ENCODE assay signal across 8 cellular contexts in the genomic region with DNA sequence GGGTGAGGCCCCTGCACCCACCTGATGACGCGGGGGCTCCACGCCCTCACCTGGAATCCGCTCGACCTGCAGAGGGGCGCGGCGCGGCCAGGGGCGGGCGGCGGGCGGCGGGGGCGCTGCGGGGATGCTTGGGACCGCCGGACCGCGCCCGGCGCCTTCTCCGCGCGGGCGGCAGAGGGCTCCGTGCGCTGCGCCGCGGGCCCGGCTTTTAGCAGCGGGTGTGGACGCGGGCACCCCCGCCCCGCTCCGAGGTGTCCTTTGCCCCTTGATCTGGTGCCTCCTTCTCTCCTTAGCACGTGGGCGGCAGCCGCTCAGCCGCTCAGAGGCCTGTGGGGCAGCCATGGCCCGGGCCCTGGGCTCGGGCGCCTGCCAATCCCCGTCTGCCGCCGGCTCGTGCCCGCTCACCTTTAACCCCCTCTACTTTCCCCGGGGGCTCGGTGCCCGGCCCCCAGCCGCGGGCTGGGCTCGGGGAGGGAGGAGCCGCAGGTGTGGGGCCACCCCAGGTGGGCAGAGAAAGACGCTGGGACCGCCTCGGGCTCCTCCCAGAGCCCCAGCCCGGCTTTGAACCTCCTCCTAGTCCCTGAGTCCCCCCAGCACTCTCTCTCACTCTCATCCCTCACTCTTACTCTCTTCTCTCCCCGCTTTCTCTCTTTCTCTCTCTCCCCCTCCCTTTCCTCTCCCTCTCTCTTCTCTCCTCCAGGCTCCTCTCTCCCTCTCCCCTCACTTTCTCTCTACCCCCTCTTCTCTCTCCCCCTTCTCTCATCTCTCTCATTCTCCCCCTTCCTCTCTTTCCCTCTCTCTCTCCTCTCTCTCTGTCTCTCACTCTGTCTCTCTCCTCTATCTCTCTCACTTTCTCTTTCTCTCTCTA. TPM values are rescaled to one million over a fixed set of nuclear protein-coding genes. Genes with fewer than 3 reads are reported as not detected.
A peak's percentile ranks its signal among the peaks of the same experiment; 100 is the strongest.
DNase-seq lines count a peak whose midpoint lies in the region; ATAC-seq, FAIRE-seq and TF ChIP-seq lines count a peak whose summit lies in the region.

No MANE protein-coding gene starts in this region.

- H2BK120ac ChIP-seq in H1 (replicated peaks; ENCODE audit: low read depth, low read length): no peak overlapping the region

- TF ChIP-seq RAD21 in H1 (IDR thresholded peaks at IDR 0.05 in 1 of 2, conservative IDR thresholded peaks at IDR 0.05 in 1 of 2; ENCODE audit: low read depth in 2 of 2, low read length in 2 of 2): peak in 1 of 2 experiments; percentile 13; a peak in 1 of 4 replicates

- peak overlapping the region; percentile 46 to 87 for H3K4me2 ChIP-seq in H1 (ENCODE audit: insufficient read depth in 1 of 2, low read depth in 2 of 2, low read length in 2 of 2)

- FAIRE-seq in H1 (lab: Jason Lieb, UNC): no peak

- H3K4ac ChIP-seq in H1 (replicated peaks; ENCODE audit: insufficient read length, low read depth, low read length): no peak overlapping the region

- no peaks in the 10 kb centered on the region for H3K79me1 ChIP-seq in H1 (ENCODE audit: low read depth, low read length)

- peak overlapping the region; percentile 39 to 74 (median 73) for H3K4me3 Mint-ChIP-seq in nephron

- peaks cover 0 to 30% (median 25%) of the 10 kb centered on the region in 4 experiments; a peak in 6 of 7 replicates for H3K27me3 ChIP-seq in H1 (replicated peaks in 1 of 4; ENCODE audit: control insufficient read depth in 3 of 4, extremely low read depth in 1 of 4, insufficient read depth in 3 of 4, low read length in 3 of 4)

- H3K9ac ChIP-seq in H1 (replicated peaks in 1 of 4; ENCODE audit: extremely low read depth in 1 of 4, low read depth in 3 of 4, low read length in 3 of 4): peak overlapping the region in 1 of 4 experiments; percentile 40; a peak in 2 of 7 replicates

- no peaks in the 10 kb centered on the region for H3K36me3 ChIP-seq in H1 (ENCODE audit: control insufficient read depth in 2 of 4, insufficient read depth in 4 of 4, low read length in 3 of 4)

- peak overlapping the region; percentile 7; the same call in 1 of the 2 replicates for H2AFZ ChIP-seq in H1 (ENCODE audit: low read length)

- no peak overlapping the region for H3K27ac Mint-ChIP-seq in nephron

- no peak for TF ChIP-seq EP300 in H1 (IDR thresholded peaks at IDR 0.05; ENCODE audit: borderline replicate concordance in 1 of 2, low read depth in 2 of 2, low read length in 2 of 2)

- peak in 1 of 3 experiments; percentile 15; a peak in 1 of 4 replicates for TF ChIP-seq CTCF in H1 (IDR thresholded peaks at IDR 0.05; ENCODE audit: control extremely low read depth in 1 of 3, insufficient read depth in 1 of 3, low read depth in 1 of 3, low read length in 3 of 3)
- TF ChIP-seq CTCF in nephron (IDR thresholded peaks at IDR 0.05; ENCODE audit: unreplicated experiment in 3 of 3): peak in 1 of 3 experiments; percentile 7

- H3K23me2 ChIP-seq in H1 (ENCODE audit: low read depth, low read length): peaks cover 8% of the 10 kb centered on the region; the same call in 1 of the 2 replicates

- no peak overlapping the region for H3K56ac ChIP-seq in H1 (replicated peaks; ENCODE audit: insufficient read length, low read depth, low read length)

- H3K18ac ChIP-seq in H1 (ENCODE audit: extremely low read depth, low read length): no peak overlapping the region; the same call in 1 of the 2 replicates

- H2BK20ac ChIP-seq in H1 (ENCODE audit: low read length): peak overlapping the region; percentile 48; the same call in 1 of the 2 replicates

- peaks cover 0 to 14% (median 7%) of the 10 kb centered on the region in 4 experiments; a peak in 6 of 7 replicates for H3K4me1 ChIP-seq in H1 (replicated peaks in 1 of 4; ENCODE audit: control insufficient read depth in 3 of 4, insufficient read depth in 4 of 4, low read length in 3 of 4)

- 2 to 80% methylated on average over 1 to 28 of the region's 62 CpGs for WGBS in H1 (ENCODE audit: extremely low coverage in 1 of 2, insufficient coverage in 1 of 2, insufficient read length in 1 of 2, insufficient replicate concordance in 2 of 2, low coverage in 1 of 2, low lambda C conversion rate in 2 of 2, missing lambda C conversion rate in 1 of 2), 2 experiments

- H3K27me3 Mint-ChIP-seq in nephron (ENCODE audit: low read depth): peaks cover 97% of the 10 kb centered on the region

- no peaks in the 10 kb centered on the region for H3K79me2 ChIP-seq in H1 (ENCODE audit: control insufficient read depth in 1 of 2, insufficient read depth in 2 of 2, low read length in 2 of 2)

- peak overlapping the region; percentile 81; the same call in 1 of the 2 replicates for H2BK15ac ChIP-seq in H1 (ENCODE audit: low read length)

- no peak overlapping the region; the same call in 1 of the 2 replicates for H2BK5ac ChIP-seq in H1 (ENCODE audit: low read depth, low read length)

- H2BK12ac ChIP-seq in H1 (ENCODE audit: low read depth, low read length): peak overlapping the region; percentile 77; the same call in 1 of the 2 replicates

- no peak for DNase-seq in activated CD4-positive, CD25-positive, alpha-beta regulatory T cell (lab: John Stamatoyannopoulos, UW)
- DNase-seq in T-helper 2 cell (peak in 3 of 5 experiments; percentile 6 to 28 (median 21)), H1 (ENCODE audit: low read depth in 1 of 2, low spot score in 2 of 2) (peak in 1 of 2 experiments; percentile 76), 8988T (no peak), kidney glomerular epithelial cell (lab: John Stamatoyannopoulos, UW) (no peak)

- no peaks in the 10 kb centered on the region for H4K20me1 ChIP-seq in H1 (replicated peaks in 1 of 2; ENCODE audit: control insufficient read depth in 1 of 2, insufficient read depth in 2 of 2, low read length in 2 of 2)

- peak; percentile 64 to 68 for ATAC-seq in activated CD4-positive, CD25-positive, alpha-beta regulatory T cell treated with anti-CD3 and anti-CD28 coated beads, Interleukin-2, amount 50 U/mL, for 24 hours
- no peak for ATAC-seq in HG03378 (IDR thresholded peaks at IDR 0.05; ENCODE audit: unreplicated experiment)

- no peak for TF ChIP-seq POLR2A in H1 (IDR thresholded peaks at IDR 0.05; ENCODE audit: control extremely low read depth in 1 of 2, low read depth in 2 of 2, low read length in 2 of 2)

- peak overlapping the region; percentile 38 to 72 (median 50) for H3K4me3 ChIP-seq in H1 (ENCODE audit: extremely low read depth in 1 of 4, insufficient read depth in 2 of 4, low read depth in 3 of 4, low read length in 4 of 4)

- no peaks in the 10 kb centered on the region for H3K9me3 ChIP-seq in H1 (ENCODE audit: insufficient read depth in 2 of 2, low read depth in 1 of 2, low read length in 1 of 2)

- no peaks in the 10 kb centered on the region for H3K4me1 Mint-ChIP-seq in nephron

- H3K14ac ChIP-seq in H1 (ENCODE audit: insufficient read length): no peak overlapping the region

- H3K27ac ChIP-seq in H1 (ENCODE audit: low read depth, low read length): no peak overlapping the region

- no peak overlapping the region for H2AK5ac ChIP-seq in H1 (ENCODE audit: low read depth, low read length)

- no peak overlapping the region for H3K23ac ChIP-seq in H1 (ENCODE audit: insufficient read length)

- no peaks in the 10 kb centered on the region for H3K36me3 Mint-ChIP-seq in nephron (ENCODE audit: low read depth)

- CTCF ChIA-PET in H1 (lab: Charles Lee; ENCODE audit: partially characterized antibody): interaction anchor here (1.5 to 1.8 kb wide), 3 partner anchors 21 to 53 kb away, joined by 3 to 5 read pairs (median 4); no protein-coding TSS in a partner anchor

- POLR2A ChIA-PET in H1 (lab: Charles Lee; ENCODE audit: partially characterized antibody): interaction anchor here (1.6 to 1.9 kb wide), 3 partner anchors 10 to 95 kb away, joined by 3 to 4 read pairs (median 4); no protein-coding TSS in a partner anchor

- H4K91ac ChIP-seq in H1 (replicated peaks; ENCODE audit: insufficient read length, low read length): peak overlapping the region; percentile 84

- H4K8ac ChIP-seq in H1 (ENCODE audit: extremely low read depth, insufficient read depth, low read length): peak overlapping the region; percentile 73; the same call in 1 of the 2 replicates

- no peak overlapping the region for H4K5ac ChIP-seq in H1 (ENCODE audit: insufficient read length, low read depth, low read length)

- no peaks in the 10 kb centered on the region for H3K9me3 Mint-ChIP-seq in nephron

RNA-seq across cellular contexts. Expression of a gene that starts 19.7 kb away (rescaled TPM):
- 3.4 and 3.8 TPM in 2 replicates for total RNA-seq in H1 (2021; fragmentation: NEBNext Ultra II Directional; extraction: Animal tissue kit (Norgen Biotek cat#: 25700))
- 5.0 and 6.9 TPM in 2 replicates for polyA plus RNA-seq in H1 (2011; rRNA removed)
- 5.6 TPM for polyA plus RNA-seq in H1 (2011; cell fraction: cytosol; rRNA removed)
- 5.4 TPM for polyA plus RNA-seq in H1 (2011; cell fraction: nucleus; rRNA removed)
- 1.8 to 3.9 TPM (median 3.5 TPM) in 4 replicates for polyA plus RNA-seq in H1 (2012, experiment 1 of 2)
- polyA plus RNA-seq in H1 (2012, experiment 2 of 2): 3.4 TPM
- polyA plus RNA-seq in H1 (2013, experiment 1 of 2): 2.4 TPM
- 2.7 TPM for polyA plus RNA-seq in H1 (2013, experiment 2 of 2)
- polyA minus RNA-seq in H1 (2011; rRNA and poly(A)+ RNA removed): 0.73 and 1.0 TPM in 2 replicates
- 2.7 TPM for polyA minus RNA-seq in H1 (2011; cell fraction: cytosol; rRNA and poly(A)+ RNA removed)
- polyA minus RNA-seq in H1 (2011; cell fraction: nucleus; rRNA and poly(A)+ RNA removed): 3.2 TPM

RNA-seq across cellular contexts. Expression of a gene that starts 23.6 kb away (rescaled TPM):
- total RNA-seq in H1 (2021; fragmentation: NEBNext Ultra II Directional; extraction: Animal tissue kit (Norgen Biotek cat#: 25700)): 8.6 and 9.4 TPM in 2 replicates
- 10.6 and 17.0 TPM in 2 replicates for polyA plus RNA-seq in H1 (2011; rRNA removed)
- polyA plus RNA-seq in H1 (2011; cell fraction: cytosol; rRNA removed): 11.1 TPM
- 123 TPM for polyA plus RNA-seq in H1 (2011; cell fraction: nucleus; rRNA removed)
- 12.1 to 25.0 TPM (median 22.0 TPM) in 4 replicates for polyA plus RNA-seq in H1 (2012, experiment 1 of 2)
- polyA plus RNA-seq in H1 (2012, experiment 2 of 2): 10.1 TPM
- polyA plus RNA-seq in H1 (2013, experiment 1 of 2): 13.6 TPM
- polyA plus RNA-seq in H1 (2013, experiment 2 of 2): 11.2 TPM
- polyA minus RNA-seq in H1 (2011; rRNA and poly(A)+ RNA removed): 2.0 and 2.7 TPM in 2 replicates
- 3.7 TPM for polyA minus RNA-seq in H1 (2011; cell fraction: cytosol; rRNA and poly(A)+ RNA removed)
- 17.7 TPM for polyA minus RNA-seq in H1 (2011; cell fraction: nucleus; rRNA and poly(A)+ RNA removed)

RNA-seq across cellular contexts. Expression of a gene that starts 35.3 kb away (rescaled TPM):
- total RNA-seq in H1 (2021; fragmentation: NEBNext Ultra II Directional; extraction: Animal tissue kit (Norgen Biotek cat#: 25700)): 6.0 and 6.1 TPM in 2 replicates
- 6.3 and 10.0 TPM in 2 replicates for polyA plus RNA-seq in H1 (2011; rRNA removed)
- 5.9 TPM for polyA plus RNA-seq in H1 (2011; cell fraction: cytosol; rRNA removed)
- polyA plus RNA-seq in H1 (2011; cell fraction: nucleus; rRNA removed): 6.7 TPM
- 3.7 to 5.1 TPM (median 4.4 TPM) in 4 replicates for polyA plus RNA-seq in H1 (2012, experiment 1 of 2)
- 5.4 TPM for polyA plus RNA-seq in H1 (2012, experiment 2 of 2)
- polyA plus RNA-seq in H1 (2013, experiment 1 of 2): 5.8 TPM
- polyA plus RNA-seq in H1 (2013, experiment 2 of 2): 5.2 TPM
- 3.4 and 4.4 TPM in 2 replicates for polyA minus RNA-seq in H1 (2011; rRNA and poly(A)+ RNA removed)
- polyA minus RNA-seq in H1 (2011; cell fraction: cytosol; rRNA and poly(A)+ RNA removed): 3.7 TPM
- polyA minus RNA-seq in H1 (2011; cell fraction: nucleus; rRNA and poly(A)+ RNA removed): 10.2 TPM

RNA-seq across cellular contexts. Expression of a gene that starts 35.4 kb away (rescaled TPM):
- total RNA-seq in H1 (2021; fragmentation: NEBNext Ultra II Directional; extraction: Animal tissue kit (Norgen Biotek cat#: 25700)): 72.2 and 78.4 TPM in 2 replicates
- 72.3 and 76.5 TPM in 2 replicates for polyA plus RNA-seq in H1 (2011; rRNA removed)
- 102 TPM for polyA plus RNA-seq in H1 (2011; cell fraction: cytosol; rRNA removed)
- 59.5 TPM for polyA plus RNA-seq in H1 (2011; cell fraction: nucleus; rRNA removed)
- polyA plus RNA-seq in H1 (2012, experiment 1 of 2): 82.5 to 105 TPM (median 96.1 TPM) in 4 replicates
- 78.5 TPM for polyA plus RNA-seq in H1 (2012, experiment 2 of 2)
- 147 TPM for polyA plus RNA-seq in H1 (2013, experiment 1 of 2)
- 170 TPM for polyA plus RNA-seq in H1 (2013, experiment 2 of 2)
- 31.4 and 38.7 TPM in 2 replicates for polyA minus RNA-seq in H1 (2011; rRNA and poly(A)+ RNA removed)
- polyA minus RNA-seq in H1 (2011; cell fraction: cytosol; rRNA and poly(A)+ RNA removed): 22.4 TPM
- 19.5 TPM for polyA minus RNA-seq in H1 (2011; cell fraction: nucleus; rRNA and poly(A)+ RNA removed)

Comparison
In these comparisons a context has a peak if more than half of its experiments do, and no peak if none do; other contexts are left out.
1. DNase-seq: peak in T-helper 2 cell (3 of 5); none in activated CD4-positive, CD25-positive, alpha-beta regulatory T cell (0 of 4), 8988T (single experiment) and kidney glomerular epithelial cell (single experiment).